Comparison of ENCODE assay signal across 18 cellular contexts in genomic region chr4:108359130-108359709, GRCh38.
DNase-seq lines count a peak whose midpoint lies in the region; ATAC-seq and TF ChIP-seq lines count a peak whose summit lies in the region.
"Had no signal": no experiment of that assay in that cellular context is flagged by ENCODE, and none has a peak within 500 bp of the region (broad histone marks: within the 10 kb centered on the region; RNA-seq: fewer than 3 reads in every experiment).

No MANE protein-coding gene starts in this region.

- H3K36me3 ChIP-seq in cardiac muscle cell (no peaks in the 10 kb centered on the region), OCI-LY3 (replicated peaks; ENCODE audit: low read depth, low read length) (no peaks in the 10 kb centered on the region), mesodermal cell (ENCODE audit: control insufficient read depth, insufficient read depth, low read length) (no peaks in the 10 kb centered on the region), left lung (no peaks in the 10 kb centered on the region)
- H3K36me3 ChIP-seq: right atrium auricular region had no signal

- peaks cover 3% of the 10 kb centered on the region for H3K36me3 Mint-ChIP-seq in activated T-helper 1 cell treated with anti-CD3 and anti-CD28 coated beads, Interleukin-12 subunit alpha, Interleukin-12 subunit beta, Interleukin-2, Interleukin-4 antibody, amounts not matched to agents 30 ng/mL and 10 ng/mL and 1 ng/mL, durations not matched to agents 14 hours and 24 hours and 36 hours (ENCODE audit: low read depth)
- H3K36me3 Mint-ChIP-seq: mesothelial cell of epicardium had no signal

- no peak for DNase-seq in cardiac muscle cell (ENCODE audit: low read depth in 1 of 2, low spot score in 1 of 2)
- DNase-seq in Right ventricle myocardium inferior (ENCODE audit: missing footprints) = no peak
- DNase-seq in activated T-helper 1 cell treated with anti-CD3 and anti-CD28 coated beads, Interleukin-12 subunit alpha, Interleukin-12 subunit beta, Interleukin-2, Interleukin-4 antibody, amounts not matched to agents 30 ng/mL and 10 ng/mL and 1 ng/mL, durations not matched to agents 14 hours and 24 hours and 36 hours (ENCODE audit: low spot score) = peak; percentile 55
- no peak for DNase-seq in left lung
- DNase-seq in posterior vena cava (ENCODE audit: low spot score) = no peak
- DNase-seq: cerebellar nuclear complex, hippocampal formation, Kasumi-1, NCI-H1417, NCI-H2227 treated with DMSO at 0.1 percent for 48 hours, testis had no signal

- H3K9ac ChIP-seq in OCI-LY3 (ENCODE audit: low read length) = no peak overlapping the region; the same call in 1 of the 2 replicates

- no peaks in the 10 kb centered on the region for H3K9me3 ChIP-seq in cardiac muscle cell (ENCODE audit: low read depth)
- no peaks in the 10 kb centered on the region for H3K9me3 ChIP-seq in OCI-LY3 (ENCODE audit: insufficient read depth, low read length)
- H3K9me3 ChIP-seq in mesodermal cell (ENCODE audit: control insufficient read depth, low read length) = no peaks in the 10 kb centered on the region
- no peaks in the 10 kb centered on the region for H3K9me3 ChIP-seq in left lung
- H3K9me3 ChIP-seq: Caco-2, right atrium auricular region, testis had no signal

- no peaks in the 10 kb centered on the region for H4K20me1 ChIP-seq in OCI-LY3 (ENCODE audit: insufficient read depth, low read length)

- H3K27me3 ChIP-seq in cardiac muscle cell = no peaks in the 10 kb centered on the region
- no peaks in the 10 kb centered on the region for H3K27me3 ChIP-seq in OCI-LY3 (ENCODE audit: low read depth, low read length)
- H3K27me3 ChIP-seq in left lung = no peaks in the 10 kb centered on the region
- H3K27me3 ChIP-seq: right atrium auricular region, testis had no signal

- peak overlapping the region; percentile 10 for H3K27ac Mint-ChIP-seq in activated T-helper 1 cell treated with anti-CD3 and anti-CD28 coated beads, Interleukin-12 subunit alpha, Interleukin-12 subunit beta, Interleukin-2, Interleukin-4 antibody, amounts not matched to agents 30 ng/mL and 10 ng/mL and 1 ng/mL, durations not matched to agents 14 hours and 24 hours and 36 hours
- H3K27ac Mint-ChIP-seq: endodermal cell, mesothelial cell of epicardium had no signal

- H3K4me1 ChIP-seq in cardiac muscle cell (ENCODE audit: low read depth) (peaks cover 45% of the 10 kb centered on the region), OCI-LY3 (ENCODE audit: low read length) (peaks cover 87% of the 10 kb centered on the region), mesodermal cell (ENCODE audit: control insufficient read depth, insufficient read depth, low read length, poor library complexity, severe bottlenecking) (peaks cover 43% of the 10 kb centered on the region), left lung (peaks cover 0 to 4% of the 10 kb centered on the region in 2 donors)

- no peak for TF ChIP-seq CTCF in cardiac muscle cell (IDR thresholded peaks at IDR 0.05; ENCODE audit: low read depth, low read length)
- no peak for TF ChIP-seq CTCF in OCI-LY3 (IDR thresholded peaks at IDR 0.05; ENCODE audit: low read depth, low read length)
- no peak for TF ChIP-seq CTCF in left lung (IDR thresholded peaks at IDR 0.05)

- H3K27me3 Mint-ChIP-seq in activated T-helper 1 cell treated with anti-CD3 and anti-CD28 coated beads, Interleukin-12 subunit alpha, Interleukin-12 subunit beta, Interleukin-2, Interleukin-4 antibody, amounts not matched to agents 30 ng/mL and 10 ng/mL and 1 ng/mL, durations not matched to agents 14 hours and 24 hours and 36 hours (ENCODE audit: insufficient read depth) = no peaks in the 10 kb centered on the region

- ATAC-seq in Right ventricle myocardium inferior (no peak), left lung (no peak), HG03457 (IDR thresholded peaks at IDR 0.05; ENCODE audit: unreplicated experiment) (no peak)

- intact Hi-C loops in Right ventricle myocardium inferior (cut with DNase I) (no loop called here), left lung (cut with DNase I) (no loop called here), posterior vena cava (cut with DNase I) (no loop called here)
- intact Hi-C loops in activated T-helper 1 cell treated with anti-CD3 and anti-CD28 coated beads, Interleukin-12 subunit alpha, Interleukin-12 subunit beta, Interleukin-2, Interleukin-4 antibody, amounts not matched to agents 30 ng/mL and 10 ng/mL and 1 ng/mL, durations not matched to agents 14 hours and 24 hours and 36 hours (cut with micrococcal nuclease) = loop anchor here (5.0 kb wide), 3 partner anchors 187 to 327 kb away; no protein-coding TSS in a partner anchor

- H3K4me3 Mint-ChIP-seq in activated T-helper 1 cell treated with anti-CD3 and anti-CD28 coated beads, Interleukin-12 subunit alpha, Interleukin-12 subunit beta, Interleukin-2, Interleukin-4 antibody, amounts not matched to agents 30 ng/mL and 10 ng/mL and 1 ng/mL, durations not matched to agents 14 hours and 24 hours and 36 hours = no peak overlapping the region
- H3K4me3 Mint-ChIP-seq: endodermal cell, mesothelial cell of epicardium had no signal

- H3K27ac ChIP-seq in cardiac muscle cell = peak overlapping the region; percentile 83
- peak overlapping the region; percentile 72 for H3K27ac ChIP-seq in OCI-LY3 (ENCODE audit: low read length)
- H3K27ac ChIP-seq in mesodermal cell (ENCODE audit: low read depth, low read length, severe bottlenecking) = peak overlapping the region; percentile 93
- no peak overlapping the region for H3K27ac ChIP-seq in left lung
- H3K27ac ChIP-seq: right atrium auricular region, testis had no signal

- WGBS in mesodermal cell (ENCODE audit: insufficient coverage in 2 of 2), 2 experiments = 83 to 100% methylated on average over 3 to 4 of the region's 5 CpGs

- peak overlapping the region; percentile 83 for H3K4me2 ChIP-seq in OCI-LY3 (ENCODE audit: low read length)

- H2AFZ ChIP-seq in OCI-LY3 (ENCODE audit: low read depth, low read length) = no peak overlapping the region

- no peaks in the 10 kb centered on the region for H3K9me3 Mint-ChIP-seq in activated T-helper 1 cell treated with anti-CD3 and anti-CD28 coated beads, Interleukin-12 subunit alpha, Interleukin-12 subunit beta, Interleukin-2, Interleukin-4 antibody, amounts not matched to agents 30 ng/mL and 10 ng/mL and 1 ng/mL, durations not matched to agents 14 hours and 24 hours and 36 hours
- H3K9me3 Mint-ChIP-seq: endodermal cell, mesothelial cell of epicardium had no signal

- H3K4me3 ChIP-seq in cardiac muscle cell (no peak overlapping the region), OCI-LY3 (ENCODE audit: low read length) (peak overlapping the region; percentile 29), mesodermal cell (ENCODE audit: extremely low read depth, insufficient read depth, low read length, poor library complexity, severe bottlenecking) (no peak overlapping the region), left lung (no peak overlapping the region)
- H3K4me3 ChIP-seq: right atrium auricular region, testis had no signal

- H3K79me2 ChIP-seq in OCI-LY3 (ENCODE audit: low read length) = no peaks in the 10 kb centered on the region

- peaks cover 90% of the 10 kb centered on the region for H3K4me1 Mint-ChIP-seq in activated T-helper 1 cell treated with anti-CD3 and anti-CD28 coated beads, Interleukin-12 subunit alpha, Interleukin-12 subunit beta, Interleukin-2, Interleukin-4 antibody, amounts not matched to agents 30 ng/mL and 10 ng/mL and 1 ng/mL, durations not matched to agents 14 hours and 24 hours and 36 hours (ENCODE audit: low read depth)

Comparison
In these comparisons a context has a peak if more than half of its experiments do, and no peak if none do; other contexts are left out.
1. H3K27ac ChIP-seq: peak in cardiac muscle cell (single experiment), OCI-LY3 (single experiment) and mesodermal cell (single experiment); none in left lung (0 of 2).